ENCODE assay signal across 8 cellular contexts in genomic region chr14:75559451-75560187, GRCh38.
DNase-seq lines count a peak whose midpoint lies in the region; ATAC-seq and TF ChIP-seq lines count a peak whose summit lies in the region.

No MANE protein-coding gene starts in this region.

- peak; percentile 91 for DNase-seq in NCI-H2107 treated with DMSO at 0.1 percent for 48 hours (lab: John Stamatoyannopoulos, UW; ENCODE audit: unreplicated experiment)
- peak; percentile 27 for DNase-seq in activated naive CD8-positive, alpha-beta T cell treated with anti-CD3 and anti-CD28 coated beads, Interleukin-2, amount 50 U/mL, for 16 hours (ENCODE audit: low read depth, low spot score)
- DNase-seq in stimulated activated CD4-positive, alpha-beta T cell treated with anti-CD3 and anti-CD28 coated beads, Interleukin-12 subunit alpha, Interleukin-12 subunit beta, amount 100 ng/mL, for 48 hours (ENCODE audit: low read depth in 2 of 3, low spot score in 1 of 3): peak; percentile 57 to 67 (median 67)
- DNase-seq in amniotic stem cell (lab: John Stamatoyannopoulos, UW): no peak
- DNase-seq in GM13977 (ENCODE audit: low spot score): no peak
- DNase-seq in nucleus accumbens (lab: John Stamatoyannopoulos, UW): no peak

- in situ Hi-C loops in GM13977 (cut with MboI; ENCODE audit: low pct_unique_long_range_greater_than_20kb, low sequenced_read_pairs, unreplicated experiment): loop anchor here (5.0 kb wide), 1 partner anchor 252 kb away; no protein-coding TSS in a partner anchor

- no peak for TF ChIP-seq CTCF in GM13977 (IDR thresholded peaks at IDR 0.05; ENCODE audit: extremely low read depth, insufficient read depth, missing control alignments)

- ATAC-seq in GM18868 (IDR thresholded peaks at IDR 0.05; ENCODE audit: unreplicated experiment) (peak; percentile 81), HG03097 (IDR thresholded peaks at IDR 0.05; ENCODE audit: low FRiP score, unreplicated experiment) (no peak)

Comparison
In these comparisons a context has a peak if more than half of its experiments do, and no peak if none do; other contexts are left out.
1. DNase-seq: peak in NCI-H2107 treated with DMSO at 0.1 percent for 48 hours (single experiment), activated naive CD8-positive, alpha-beta T cell treated with anti-CD3 and anti-CD28 coated beads, Interleukin-2, amount 50 U/mL, for 16 hours (single experiment) and stimulated activated CD4-positive, alpha-beta T cell treated with anti-CD3 and anti-CD28 coated beads, Interleukin-12 subunit alpha, Interleukin-12 subunit beta, amount 100 ng/mL, for 48 hours (3 of 3); none in amniotic stem cell (single experiment), GM13977 (single experiment) and nucleus accumbens (0 of 56).